24 cellular contexts compared by ENCODE assay signal in genomic region chr2:188193230-188193629, GRCh38.
"Had no signal": no experiment of that assay in that cellular context is flagged by ENCODE, and none has a peak within 500 bp of the region (broad histone marks: within the 10 kb centered on the region; RNA-seq: fewer than 3 reads in every experiment).

No MANE protein-coding gene starts in this region.

- DNase-seq: activated CD4-positive, alpha-beta memory T cell treated with anti-CD3 and anti-CD28 coated beads, Interleukin-2, amount 10 ng/mL, durations not matched to agents 7 days and 5 days; activated CD4-positive, alpha-beta T cell treated with anti-CD3 and anti-CD28 coated beads, Interleukin-2, amount 10 ng/mL, durations not matched to agents 24 days and 14 days; activated CD8-positive, alpha-beta memory T cell treated with anti-CD3 and anti-CD28 coated beads, Interleukin-2, amount 10 ng/mL, durations not matched to agents 7 days and 5 days; activated effector memory CD4-positive, alpha-beta T cell treated with anti-CD3 and anti-CD28 coated beads, Interleukin-2, amount 50 U/mL, for 16 hours; activated naive CD4-positive, alpha-beta T cell treated with anti-CD3 and anti-CD28 coated beads, Interleukin-2, amount 50 U/mL, for 16 hours; activated T-cell treated with anti-CD3 and anti-CD28 coated beads for 4 hours; anterior cingulate cortex; body of pancreas; caudate nucleus; effector CD4-positive, alpha-beta T cell; glutamatergic neuron; immature natural killer cell; left cardiac atrium; pancreas; psoas muscle; right cardiac atrium; stimulated activated CD4-positive, alpha-beta T cell treated with anti-CD3 and anti-CD28 coated beads, Interleukin-12 subunit alpha, Interleukin-12 subunit beta, amount 100 ng/mL, for 4 hours; stimulated activated CD4-positive, alpha-beta T cell treated with anti-CD3 and anti-CD28 coated beads, Interleukin-4, amount 100 ng/mL, for 4 hours; stimulated activated naive CD8-positive, alpha-beta T cell treated with anti-CD3 and anti-CD28 coated beads, Interleukin-15, Interleukin-2, amounts not matched to agents 100 U/mL and 50 U/mL, for 24 hours; upper lobe of left lung had no signal

- H3K27ac ChIP-seq: body of pancreas, hepatocyte, neutrophil, pancreas, psoas muscle, upper lobe of left lung, VCaP had no signal

- ATAC-seq: activated CD4-positive, CD25-positive, alpha-beta regulatory T cell treated with anti-CD3 and anti-CD28 coated beads, Interleukin-2, amount 50 U/mL, for 24 hours; activated CD8-positive, alpha-beta memory T cell treated with anti-CD3 and anti-CD28 coated beads, Interleukin-2, amount 10 ng/mL, durations not matched to agents 7 days and 5 days; body of pancreas; left cardiac atrium; pancreas; psoas muscle; right cardiac atrium; stimulated activated naive CD8-positive, alpha-beta T cell treated with anti-CD3 and anti-CD28 coated beads, Interleukin-15, Interleukin-2, amounts not matched to agents 100 U/mL and 50 U/mL, for 24 hours had no signal
